In genomic region chr5:135944967-135945560, GRCh38 we compare ENCODE assay signal across 9 cellular contexts. TPM values are rescaled to one million over a fixed set of nuclear protein-coding genes. Genes with fewer than 3 reads are reported as not detected.
DNase-seq lines count a peak whose midpoint lies in the region; ATAC-seq, FAIRE-seq and TF ChIP-seq lines count a peak whose summit lies in the region.
"Had no signal": no experiment of that assay in that cellular context is flagged by ENCODE, and none has a peak within 500 bp of the region (broad histone marks: within the 10 kb centered on the region; RNA-seq: fewer than 3 reads in every experiment).

No MANE protein-coding gene starts in this region.

- no peaks in the 10 kb centered on the region for H3K27me3 ChIP-seq in lung (ENCODE audit: control insufficient read depth, insufficient read depth)

- peaks cover 28 to 39% of the 10 kb centered on the region in 2 donors for H3K27me3 Mint-ChIP-seq in effector memory CD8-positive, alpha-beta T cell

- H3K4me1 ChIP-seq in lung (ENCODE audit: control insufficient read depth in 2 of 2, insufficient read depth in 2 of 2, low read length in 2 of 2), result no peaks in the 10 kb centered on the region

- no peaks in the 10 kb centered on the region for H3K4me1 Mint-ChIP-seq in effector memory CD8-positive, alpha-beta T cell (ENCODE audit: low read depth in 2 of 2)

- no peaks in the 10 kb centered on the region for H3K9me3 Mint-ChIP-seq in effector memory CD8-positive, alpha-beta T cell

- H3K36me3 Mint-ChIP-seq in effector memory CD8-positive, alpha-beta T cell (ENCODE audit: insufficient read depth), result no peaks in the 10 kb centered on the region

- no peak for TF ChIP-seq POLR2A in NB4 (IDR thresholded peaks at IDR 0.05; ENCODE audit: extremely low read depth, insufficient read length)

- no peak overlapping the region for H3K4me3 ChIP-seq in NB4 (ENCODE audit: low read depth, low read length)
- no peak overlapping the region for H3K4me3 ChIP-seq in lung

- DNase-seq in G401 (ENCODE audit: low spot score) (peak; percentile 73), NB4 (ENCODE audit: low read depth) (peak; percentile 76), SK-MEL-5 (ENCODE audit: low read depth, low spot score) (peak; percentile 87), lung (ENCODE audit: low spot score) (peak; percentile 63)
- DNase-seq in effector memory CD8-positive, alpha-beta T cell, result peak; percentile 24 to 49 (median 33)

- 0% methylated on average over 3 of the region's 3 CpGs for WGBS in lung, 2 donors

- H3K27ac ChIP-seq in lung (ENCODE audit: low read depth in 1 of 2, low read length in 1 of 2), result no peak overlapping the region

- H3K27ac Mint-ChIP-seq in effector memory CD8-positive, alpha-beta T cell, result no peak overlapping the region

- peak; percentile 55 for TF ChIP-seq CTCF in NB4 (IDR thresholded peaks at IDR 0.05; ENCODE audit: low read depth, low read length)
- peak; percentile 67 for TF ChIP-seq CTCF in lung (IDR thresholded peaks at IDR 0.05; ENCODE audit: control extremely low read depth, extremely low read depth)

- H3K9me3 ChIP-seq in lung (ENCODE audit: control insufficient read depth in 2 of 2, insufficient read depth in 1 of 2, low read length in 1 of 2), result no peaks in the 10 kb centered on the region

- in situ Hi-C loops in G401 (cut with HindIII; ENCODE audit: low sequenced_read_pairs), result no loop called here
- in situ Hi-C loops in SK-MEL-5 (cut with HindIII; ENCODE audit: low pct_unique_long_range_greater_than_20kb, low sequenced_read_pairs), result no loop called here

- H3K4me3 Mint-ChIP-seq in effector memory CD8-positive, alpha-beta T cell, result no peak overlapping the region

- H3K36me3 ChIP-seq in lung (ENCODE audit: control insufficient read depth in 2 of 2, insufficient read depth in 2 of 2, low read length in 2 of 2), result no peaks in the 10 kb centered on the region

- FAIRE-seq in A204.1 (lab: Jason Lieb, UNC), result peak; percentile 90

- peak; percentile 41 for ATAC-seq in effector memory CD8-positive, alpha-beta T cell (replicated peaks)
- ATAC-seq in lung (ENCODE audit: insufficient read depth, low FRiP score), result no peak
- ATAC-seq in GM18868 (IDR thresholded peaks at IDR 0.05; ENCODE audit: unreplicated experiment), result no peak
- ATAC-seq in GM18907 (IDR thresholded peaks at IDR 0.05; ENCODE audit: unreplicated experiment), result no peak

RNA-seq across cellular contexts. Expression of gene LECT2, which starts 9.7 kb away (rescaled TPM):
- total RNA-seq in G401 (2014; rRNA removed; shearing (Covaris generic)), result not detected in 2 replicates
- not detected in 2 replicates for total RNA-seq in SK-MEL-5 (2014; rRNA removed; shearing (Covaris generic))
- not detected in 2 replicates for polyA plus RNA-seq in SK-MEL-5 (2015; cell fraction: cytosol; rRNA removed)
- polyA plus RNA-seq in SK-MEL-5 (2015; cell fraction: nucleus; rRNA removed), result not detected in 2 replicates
- total RNA-seq in lung, result not detected
- polyA plus RNA-seq in lung, result not detected
- polyA plus RNA-seq: esophagus had no signal

RNA-seq across cellular contexts. Expression of gene IL9, which starts 49.4 kb away (rescaled TPM):
- not detected in 2 replicates for total RNA-seq in G401 (2014; rRNA removed; shearing (Covaris generic))
- total RNA-seq in SK-MEL-5 (2014; rRNA removed; shearing (Covaris generic)), result not detected in 2 replicates
- not detected in 2 replicates for polyA plus RNA-seq in SK-MEL-5 (2015; cell fraction: cytosol; rRNA removed)
- polyA plus RNA-seq in SK-MEL-5 (2015; cell fraction: nucleus; rRNA removed), result not detected in 2 replicates
- total RNA-seq in lung, result not detected
- polyA plus RNA-seq in lung, result not detected
- polyA plus RNA-seq: esophagus had no signal

Comparison
In these comparisons a context has a peak if more than half of its experiments do, and no peak if none do; other contexts are left out.
1. DNase-seq: peak in every context shown above with its lines; median percentile 87 in SK-MEL-5; 76 in NB4; 73 in G401; 63 in lung; 33 in effector memory CD8-positive, alpha-beta T cell.